Comparison of ENCODE assay signal across 11 cellular contexts in genomic region chr5:175214152-175214551, GRCh38.
DNase-seq lines count a peak whose midpoint lies in the region; ATAC-seq and TF ChIP-seq lines count a peak whose summit lies in the region.
"Had no signal": no experiment of that assay in that cellular context is flagged by ENCODE, and none has a peak within 500 bp of the region (broad histone marks: within the 10 kb centered on the region; RNA-seq: fewer than 3 reads in every experiment).

No MANE protein-coding gene starts in this region.

- peak; percentile 66; the same call in 1 of the 2 replicates for ATAC-seq in Panc1

- H3K9me3 ChIP-seq in Panc1 (ENCODE audit: control insufficient read depth, insufficient read depth, low read depth, low read length): no peaks in the 10 kb centered on the region
- H3K9me3 ChIP-seq: transverse colon had no signal

- no TSS peak for BruUV-seq in Panc1 (replicated peaks; lab: Mats Ljungman, UMichigan)

- TF ChIP-seq CTCF in Panc1 (IDR thresholded peaks at IDR 0.05) (no peak), epithelial cell of esophagus (IDR thresholded peaks at IDR 0.05; ENCODE audit: insufficient read depth, low read depth, low read length, missing control alignments) (no peak)

- in situ Hi-C loops in Panc1 (cut with HindIII; ENCODE audit: low pct_unique_long_range_greater_than_20kb, low sequenced_read_pairs): no loop called here

- intact Hi-C loops in Panc1 (cut with micrococcal nuclease; ENCODE audit: unreplicated experiment): no loop called here

- H3K4me1 ChIP-seq in Panc1 (ENCODE audit: control insufficient read depth, insufficient read depth, low read length): no peaks in the 10 kb centered on the region
- H3K4me1 ChIP-seq: transverse colon had no signal

- CTCF ChIA-PET in Panc1 (lab: Charles Lee): no interaction called here

- DNase-seq in EH (ENCODE audit: low read depth) (peak; percentile 86), Panc1 (ENCODE audit: low read depth, low spot score) (peak; percentile 63), epithelial cell of esophagus (ENCODE audit: low read depth) (peak; percentile 14), occipital lobe (lab: John Stamatoyannopoulos, UW) (peak; percentile 62), dermis blood vessel endothelial cell (no peak), NCI-H82 treated with DMSO at 0.1 percent for 48 hours (lab: John Stamatoyannopoulos, UW; ENCODE audit: unreplicated experiment) (no peak), GM19238 (ENCODE audit: insufficient read length, low spot score) (no peak), NCI-H69 (lab: John Stamatoyannopoulos, UW) (no peak)
- DNase-seq: retina, T1000, transverse colon had no signal

- H3K36me3 ChIP-seq in Panc1 (ENCODE audit: control insufficient read depth, insufficient read depth, low read length): no peaks in the 10 kb centered on the region
- H3K36me3 ChIP-seq: transverse colon had no signal

- no peaks in the 10 kb centered on the region for H3K27me3 ChIP-seq in Panc1 (ENCODE audit: control insufficient read depth, insufficient read depth, low read length)
- H3K27me3 ChIP-seq: transverse colon had no signal

- POLR2A ChIA-PET in Panc1 (lab: Charles Lee): no interaction called here

- H3K4me3 ChIP-seq in Panc1 (ENCODE audit: low read depth in 2 of 2, low read length in 2 of 2) (no peak overlapping the region), epithelial cell of esophagus (ENCODE audit: low read length) (no peak overlapping the region)
- H3K4me3 ChIP-seq: transverse colon had no signal

- no peak overlapping the region for H3K27ac ChIP-seq in Panc1 (ENCODE audit: low read length)
- H3K27ac ChIP-seq: transverse colon had no signal

Comparison
In these comparisons a context has a peak if more than half of its experiments do, and no peak if none do; other contexts are left out.
1. DNase-seq: peak in EH (single experiment), Panc1 (single experiment), epithelial cell of esophagus (single experiment) and occipital lobe (single experiment); none in dermis blood vessel endothelial cell (single experiment), NCI-H82 treated with DMSO at 0.1 percent for 48 hours (single experiment), GM19238 (single experiment) and NCI-H69 (single experiment).